ENCODE assay signal across 23 cellular contexts in the genomic region with DNA sequence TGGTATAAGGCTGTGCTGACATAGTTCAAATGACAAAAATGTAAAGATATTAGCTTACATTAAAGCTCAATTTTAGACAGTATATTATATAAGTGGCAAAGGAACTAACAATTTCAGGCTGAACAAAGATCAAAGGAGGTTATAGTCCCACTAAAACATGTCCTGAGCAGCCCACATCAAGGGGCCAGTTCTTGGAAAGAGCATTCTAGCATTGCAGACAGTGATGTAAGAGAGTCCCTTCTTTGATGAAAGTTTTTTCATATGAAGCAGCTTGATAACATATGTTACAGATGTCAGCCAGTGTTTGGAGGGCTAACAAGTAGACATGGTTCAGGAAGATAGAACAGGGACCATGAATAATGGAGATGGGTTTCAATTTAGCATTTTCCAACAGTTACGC.
DNase-seq lines count a peak whose midpoint lies in the region; ATAC-seq and TF ChIP-seq lines count a peak whose summit lies in the region.
"Had no signal": no experiment of that assay in that cellular context is flagged by ENCODE, and none has a peak within 500 bp of the region (broad histone marks: within the 10 kb centered on the region; RNA-seq: fewer than 3 reads in every experiment).

No MANE protein-coding gene starts in this region.

- no peaks in the 10 kb centered on the region for H3F3A ChIP-seq in smooth muscle cell (ENCODE audit: low read depth)

- TF ChIP-seq CTCF in DND-41 (IDR thresholded peaks at IDR 0.05; ENCODE audit: borderline replicate concordance, extremely low read depth, low read length, poor library complexity, severe bottlenecking) (no peak), smooth muscle cell (IDR thresholded peaks at IDR 0.05; ENCODE audit: borderline replicate concordance, insufficient read depth, poor library complexity, severe bottlenecking) (no peak)
- TF ChIP-seq CTCF in activated CD8-positive, alpha-beta T cell treated with anti-CD3 and anti-CD28 coated beads for 36 hours (IDR thresholded peaks at IDR 0.05): no peak

- POLR2A ChIA-PET in activated CD8-positive, alpha-beta T cell treated with anti-CD3 and anti-CD28 coated beads for 36 hours (lab: Charles Lee): no interaction called here

- H3K27me3 ChIP-seq in DND-41 (ENCODE audit: insufficient read depth, low read length, poor library complexity) (no peaks in the 10 kb centered on the region), smooth muscle cell (ENCODE audit: low read depth) (no peaks in the 10 kb centered on the region)

- no peak overlapping the region for H3K27ac Mint-ChIP-seq in activated naive CD8-positive, alpha-beta T cell treated with anti-CD3 and anti-CD28 coated beads for 36 hours
- no peak overlapping the region for H3K27ac Mint-ChIP-seq in activated naive CD8-positive, alpha-beta T cell treated with anti-CD3 and anti-CD28 coated beads, Interleukin-2, amount 50 U/mL, for 24 hours
- H3K27ac Mint-ChIP-seq in activated CD8-positive, alpha-beta T cell treated with anti-CD3 and anti-CD28 coated beads for 36 hours: no peak overlapping the region
- H3K27ac Mint-ChIP-seq: CD14-positive monocyte; CD8-positive, alpha-beta memory T cell had no signal

- DNase-seq in activated naive CD8-positive, alpha-beta T cell treated with anti-CD3 and anti-CD28 coated beads for 36 hours: peak; percentile 21
- DNase-seq in activated naive CD8-positive, alpha-beta T cell treated with anti-CD3 and anti-CD28 coated beads, Interleukin-2, amount 50 U/mL, for 24 hours: no peak
- DNase-seq in DND-41: peak; percentile 89
- peak; percentile 67 for DNase-seq in activated CD8-positive, alpha-beta T cell treated with anti-CD3 and anti-CD28 coated beads for 36 hours
- DNase-seq in smooth muscle cell (lab: John Stamatoyannopoulos, UW; ENCODE audit: unreplicated experiment): no peak
- no peak for DNase-seq in amniotic stem cell (lab: John Stamatoyannopoulos, UW)
- DNase-seq in activated gamma-delta T cell (lab: John Stamatoyannopoulos, UW): no peak
- DNase-seq: CD8-positive, alpha-beta memory T cell; DMS 273 treated with DMSO at 0.1 percent for 48 hours; DMS79; GF-D8; NCI-H1048; NCI-H1417; NCI-H1694 treated with DMSO at 0.1 percent for 48 hours; NCI-H2081; NCI-H2227 treated with DMSO at 0.1 percent for 48 hours; NCI-H69; PC-3 had no signal

- H3K36me3 ChIP-seq in DND-41 (ENCODE audit: insufficient read depth, low read length) (no peaks in the 10 kb centered on the region), smooth muscle cell (ENCODE audit: low read depth) (no peaks in the 10 kb centered on the region)

- H4K20me1 ChIP-seq in DND-41 (ENCODE audit: insufficient read depth, low read length): no peaks in the 10 kb centered on the region
- H4K20me1 ChIP-seq in smooth muscle cell (ENCODE audit: low read depth): no peaks in the 10 kb centered on the region

- no peaks in the 10 kb centered on the region for H3K9me3 Mint-ChIP-seq in activated naive CD8-positive, alpha-beta T cell treated with anti-CD3 and anti-CD28 coated beads for 36 hours
- no peaks in the 10 kb centered on the region for H3K9me3 Mint-ChIP-seq in activated naive CD8-positive, alpha-beta T cell treated with anti-CD3 and anti-CD28 coated beads, Interleukin-2, amount 50 U/mL, for 24 hours
- no peaks in the 10 kb centered on the region for H3K9me3 Mint-ChIP-seq in activated CD8-positive, alpha-beta T cell treated with anti-CD3 and anti-CD28 coated beads for 36 hours
- H3K9me3 Mint-ChIP-seq: CD14-positive monocyte; CD8-positive, alpha-beta memory T cell had no signal

- peak overlapping the region; percentile 56 for H3K27ac ChIP-seq in DND-41 (ENCODE audit: low read length)
- H3K27ac ChIP-seq in smooth muscle cell (ENCODE audit: low read depth): no peak overlapping the region

- no peak overlapping the region for H3K4me3 Mint-ChIP-seq in activated naive CD8-positive, alpha-beta T cell treated with anti-CD3 and anti-CD28 coated beads for 36 hours
- no peak overlapping the region for H3K4me3 Mint-ChIP-seq in activated naive CD8-positive, alpha-beta T cell treated with anti-CD3 and anti-CD28 coated beads, Interleukin-2, amount 50 U/mL, for 24 hours
- H3K4me3 Mint-ChIP-seq in activated CD8-positive, alpha-beta T cell treated with anti-CD3 and anti-CD28 coated beads for 36 hours: no peak overlapping the region
- H3K4me3 Mint-ChIP-seq: CD14-positive monocyte; CD8-positive, alpha-beta memory T cell; IgD-negative memory B cell had no signal

- H3K4me2 ChIP-seq in DND-41 (ENCODE audit: insufficient read depth, low read length): peak overlapping the region; percentile 52
- H3K4me2 ChIP-seq in smooth muscle cell: peak overlapping the region; percentile 16

- H3K4me1 ChIP-seq in DND-41 (ENCODE audit: insufficient read depth, low read length) (peaks cover 30% of the 10 kb centered on the region), smooth muscle cell (ENCODE audit: low read depth) (no peaks in the 10 kb centered on the region)

- H3K27me3 Mint-ChIP-seq in activated naive CD8-positive, alpha-beta T cell treated with anti-CD3 and anti-CD28 coated beads for 36 hours: peaks cover 16% of the 10 kb centered on the region
- H3K27me3 Mint-ChIP-seq in activated naive CD8-positive, alpha-beta T cell treated with anti-CD3 and anti-CD28 coated beads, Interleukin-2, amount 50 U/mL, for 24 hours: no peaks in the 10 kb centered on the region
- peaks cover 6% of the 10 kb centered on the region for H3K27me3 Mint-ChIP-seq in activated CD8-positive, alpha-beta T cell treated with anti-CD3 and anti-CD28 coated beads for 36 hours
- H3K27me3 Mint-ChIP-seq: IgD-negative memory B cell had no signal

- no peaks in the 10 kb centered on the region for H3K36me3 Mint-ChIP-seq in activated naive CD8-positive, alpha-beta T cell treated with anti-CD3 and anti-CD28 coated beads for 36 hours
- no peaks in the 10 kb centered on the region for H3K36me3 Mint-ChIP-seq in activated naive CD8-positive, alpha-beta T cell treated with anti-CD3 and anti-CD28 coated beads, Interleukin-2, amount 50 U/mL, for 24 hours (ENCODE audit: low read depth)
- no peaks in the 10 kb centered on the region for H3K36me3 Mint-ChIP-seq in activated CD8-positive, alpha-beta T cell treated with anti-CD3 and anti-CD28 coated beads for 36 hours (ENCODE audit: low read depth)
- H3K36me3 Mint-ChIP-seq: CD14-positive monocyte; CD8-positive, alpha-beta memory T cell had no signal

- intact Hi-C loops in activated CD8-positive, alpha-beta T cell treated with anti-CD3 and anti-CD28 coated beads for 36 hours (cut with micrococcal nuclease): no loop called here

- CTCF ChIA-PET in activated CD8-positive, alpha-beta T cell treated with anti-CD3 and anti-CD28 coated beads for 36 hours (lab: Charles Lee): interaction anchor here (1.1 to 1.4 kb wide), 2 partner anchors 10 to 87 kb away, joined by 3 to 4 read pairs; no protein-coding TSS in a partner anchor

- no peaks in the 10 kb centered on the region for H3K79me2 ChIP-seq in DND-41 (ENCODE audit: insufficient read depth, low read length)
- no peaks in the 10 kb centered on the region for H3K79me2 ChIP-seq in smooth muscle cell (ENCODE audit: low read depth)

- ATAC-seq in activated naive CD8-positive, alpha-beta T cell treated with anti-CD3 and anti-CD28 coated beads, Interleukin-2, amount 50 U/mL, for 24 hours: no peak
- ATAC-seq in DND-41 (ENCODE audit: insufficient read depth, low read depth): peak; percentile 95
- peak; percentile 83 for ATAC-seq in activated CD8-positive, alpha-beta T cell treated with anti-CD3 and anti-CD28 coated beads for 36 hours
- no peak for ATAC-seq in GM21825 (IDR thresholded peaks at IDR 0.05; ENCODE audit: unreplicated experiment)
- ATAC-seq: HCT116, PC-3, SK-N-SH treated with all-trans-retinoic acid at 6 μM for 48 hours had no signal

- peak overlapping the region; percentile 9 for H3K9ac ChIP-seq in DND-41 (ENCODE audit: low read depth, low read length)
- no peak overlapping the region for H3K9ac ChIP-seq in smooth muscle cell (ENCODE audit: low read depth)

- H2AFZ ChIP-seq in DND-41 (ENCODE audit: low read depth, low read length) (peak overlapping the region; percentile 3; the same call in 1 of the 2 replicates), smooth muscle cell (ENCODE audit: low read depth) (no peak overlapping the region)

- H3K9me3 ChIP-seq in DND-41 (ENCODE audit: insufficient read depth, low read length, severe bottlenecking) (no peaks in the 10 kb centered on the region), smooth muscle cell (replicated peaks; ENCODE audit: low read depth) (no peaks in the 10 kb centered on the region)

- WGBS in smooth muscle cell (ENCODE audit: low lambda C conversion rate): 95% methylated on average over 1 of the region's 1 CpG

- peaks cover 11% of the 10 kb centered on the region for H3K4me1 Mint-ChIP-seq in activated naive CD8-positive, alpha-beta T cell treated with anti-CD3 and anti-CD28 coated beads for 36 hours
- peaks cover 6% of the 10 kb centered on the region for H3K4me1 Mint-ChIP-seq in activated naive CD8-positive, alpha-beta T cell treated with anti-CD3 and anti-CD28 coated beads, Interleukin-2, amount 50 U/mL, for 24 hours
- H3K4me1 Mint-ChIP-seq in activated CD8-positive, alpha-beta T cell treated with anti-CD3 and anti-CD28 coated beads for 36 hours (ENCODE audit: low read depth): peaks cover 9% of the 10 kb centered on the region
- H3K4me1 Mint-ChIP-seq: CD14-positive monocyte; CD8-positive, alpha-beta memory T cell had no signal

- H3K4me3 ChIP-seq in DND-41 (ENCODE audit: low read depth in 1 of 2, low read length in 2 of 2) (peak overlapping the region in 1 of 2 experiments; percentile 25; a peak in 1 of 4 replicates), smooth muscle cell (no peak overlapping the region)

Comparison
In these comparisons a context has a peak if more than half of its experiments do, and no peak if none do; other contexts are left out.
1. DNase-seq: peak in activated naive CD8-positive, alpha-beta T cell treated with anti-CD3 and anti-CD28 coated beads for 36 hours (single experiment), DND-41 (single experiment) and activated CD8-positive, alpha-beta T cell treated with anti-CD3 and anti-CD28 coated beads for 36 hours (single experiment); none in activated naive CD8-positive, alpha-beta T cell treated with anti-CD3 and anti-CD28 coated beads, Interleukin-2, amount 50 U/mL, for 24 hours (single experiment), smooth muscle cell (single experiment), amniotic stem cell (single experiment) and activated gamma-delta T cell (single experiment).
2. ATAC-seq: peak in DND-41 (single experiment) and activated CD8-positive, alpha-beta T cell treated with anti-CD3 and anti-CD28 coated beads for 36 hours (single experiment); none in activated naive CD8-positive, alpha-beta T cell treated with anti-CD3 and anti-CD28 coated beads, Interleukin-2, amount 50 U/mL, for 24 hours (single experiment) and GM21825 (single experiment).